11 cellular contexts compared by ENCODE assay signal in the genomic region with DNA sequence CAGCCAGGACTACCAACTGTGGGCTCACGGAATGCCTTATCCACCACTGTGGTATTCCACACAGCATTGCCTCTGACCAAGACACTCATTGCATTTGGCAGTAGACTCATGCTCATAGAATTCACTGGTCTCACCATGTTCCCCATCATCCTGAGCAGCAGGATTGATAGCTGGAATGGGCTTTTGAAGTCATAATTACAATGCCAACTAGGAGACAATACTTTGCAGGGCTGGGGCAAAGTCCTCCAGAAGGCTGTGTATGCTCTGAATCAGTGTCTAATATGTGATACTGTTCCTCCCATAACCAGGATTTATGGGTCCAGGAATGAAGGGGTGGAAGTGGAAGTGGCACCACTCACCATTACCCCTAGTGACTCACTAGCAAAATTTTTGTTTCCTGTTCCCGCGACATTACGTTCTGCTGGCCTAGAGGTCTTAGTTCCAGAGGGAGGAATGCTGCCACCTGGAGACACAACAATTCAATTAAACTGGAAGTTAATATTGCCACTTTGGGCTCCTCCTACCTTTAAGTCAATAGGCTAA. TPM values are rescaled to one million over a fixed set of nuclear protein-coding genes. Genes with fewer than 3 reads are reported as not detected.
DNase-seq lines count a peak whose midpoint lies in the region; ATAC-seq and TF ChIP-seq lines count a peak whose summit lies in the region.
"Had no signal": no experiment of that assay in that cellular context is flagged by ENCODE, and none has a peak within 500 bp of the region (broad histone marks: within the 10 kb centered on the region; RNA-seq: fewer than 3 reads in every experiment).

No MANE protein-coding gene starts in this region.

- H3K27ac ChIP-seq in PC-9 (no peak overlapping the region), endodermal cell (ENCODE audit: low read depth, low read length) (no peak overlapping the region), trophoblast cell (ENCODE audit: low read depth, low read length) (no peak overlapping the region)

- H3K27me3 Mint-ChIP-seq in endodermal cell (ENCODE audit: insufficient read depth): peaks cover 4% of the 10 kb centered on the region

- H3K14ac ChIP-seq in trophoblast cell (ENCODE audit: low read length): no peak overlapping the region

- no peaks in the 10 kb centered on the region for H3K4me1 Mint-ChIP-seq in endodermal cell

- POLR2A ChIA-PET in PC-9 (lab: Charles Lee; ENCODE audit: unreplicated experiment): no interaction called here

- no peak overlapping the region for H4K12ac ChIP-seq in trophoblast cell (ENCODE audit: low read depth, low read length)

- intact Hi-C loops in PC-9 (cut with micrococcal nuclease; ENCODE audit: unreplicated experiment): loop anchor here (1.0 kb wide), 1 partner anchor 56 kb away; no protein-coding TSS in a partner anchor

- peaks cover 10% of the 10 kb centered on the region for H3K9me3 Mint-ChIP-seq in endodermal cell

- H2BK12ac ChIP-seq in trophoblast cell (ENCODE audit: low read length): no peak overlapping the region

- no peak overlapping the region for H3K4me3 ChIP-seq in PC-9
- no peak overlapping the region for H3K4me3 ChIP-seq in endodermal cell (ENCODE audit: low read length)
- H3K4me3 ChIP-seq in trophoblast cell (ENCODE audit: low read depth, low read length): no peak overlapping the region
- H3K4me3 ChIP-seq: lung had no signal

- H3K27me3 ChIP-seq in PC-9 (ENCODE audit: insufficient read depth, low read depth) (no peaks in the 10 kb centered on the region), endodermal cell (ENCODE audit: control insufficient read depth, insufficient read depth, low read length, poor library complexity, severe bottlenecking) (no peaks in the 10 kb centered on the region), trophoblast cell (ENCODE audit: insufficient read depth, low read length) (no peaks in the 10 kb centered on the region)

- TF ChIP-seq CTCF in PC-9 (conservative IDR thresholded peaks at IDR 0.05) (0 out of 2 replicates have a peak, but pooled peaks have one; percentile 29), endodermal cell (conservative IDR thresholded peaks at IDR 0.05) (peak; percentile 53)

- H3K4me1 ChIP-seq in PC-9 (replicated peaks; ENCODE audit: insufficient read depth): peaks cover 5% of the 10 kb centered on the region; the same call in 1 of the 2 replicates
- no peaks in the 10 kb centered on the region for H3K4me1 ChIP-seq in endodermal cell (ENCODE audit: control insufficient read depth, insufficient read depth, low read length)
- no peaks in the 10 kb centered on the region for H3K4me1 ChIP-seq in trophoblast cell (ENCODE audit: control insufficient read depth in 1 of 2, insufficient read depth in 2 of 2, low read length in 2 of 2)

- H3K79me1 ChIP-seq in trophoblast cell (ENCODE audit: low read length): no peaks in the 10 kb centered on the region

- no peak overlapping the region for H3K4ac ChIP-seq in trophoblast cell (ENCODE audit: low read depth, low read length)

- H3K36me3 ChIP-seq in PC-9 (ENCODE audit: low read depth) (no peaks in the 10 kb centered on the region), endodermal cell (ENCODE audit: control insufficient read depth, insufficient read depth, low read length) (no peaks in the 10 kb centered on the region), trophoblast cell (ENCODE audit: control insufficient read depth in 1 of 2, insufficient read depth in 2 of 2, low read length in 2 of 2) (no peaks in the 10 kb centered on the region)

- H3K27ac Mint-ChIP-seq in endodermal cell: no peak overlapping the region

- H3K9me3 ChIP-seq in PC-9 (ENCODE audit: insufficient read depth, low read depth) (peaks cover 15% of the 10 kb centered on the region; the same call in 1 of the 2 replicates), endodermal cell (ENCODE audit: control insufficient read depth, low read length) (peaks cover under 1% of the 10 kb centered on the region), trophoblast cell (ENCODE audit: insufficient read depth, low read depth, low read length) (no peaks in the 10 kb centered on the region)

- no peak overlapping the region for H3K4me2 ChIP-seq in PC-9
- H3K4me2 ChIP-seq in trophoblast cell (ENCODE audit: low read length): no peak overlapping the region

- H4K8ac ChIP-seq in trophoblast cell (ENCODE audit: low read depth, low read length): no peak overlapping the region

- CTCF ChIA-PET in PC-9 (lab: Charles Lee): no interaction called here

- H3K23ac ChIP-seq in trophoblast cell (ENCODE audit: low read length): no peak overlapping the region

- no peak overlapping the region for H2BK5ac ChIP-seq in trophoblast cell (ENCODE audit: low read depth, low read length, poor library complexity)

- no peaks in the 10 kb centered on the region for H3K79me2 ChIP-seq in PC-9 (ENCODE audit: low read depth)
- H3K79me2 ChIP-seq in trophoblast cell (ENCODE audit: control insufficient read depth, insufficient read depth, low read length, poor library complexity): no peaks in the 10 kb centered on the region

- no peak overlapping the region for H3K18ac ChIP-seq in trophoblast cell (ENCODE audit: low read length)

- DNase-seq in GM04503 (ENCODE audit: low read depth) (peak; percentile 71), PC-9 (peak in 1 of 2 experiments; percentile 47), endodermal cell (no peak), trophoblast cell (peak; percentile 11 to 43), SHP77 treated with DMSO at 0.1 percent for 48 hours (lab: John Stamatoyannopoulos, UW) (no peak), Kasumi-1 (lab: John Stamatoyannopoulos, UW) (no peak)
- DNase-seq: NCI-H2227 treated with DMSO at 0.1 percent for 48 hours, right cardiac atrium had no signal

- no peak for TF ChIP-seq POLR2A in GM18505 (IDR thresholded peaks at IDR 0.05; ENCODE audit: borderline replicate concordance, extremely low read depth, insufficient read depth, insufficient read length)

- no peaks in the 10 kb centered on the region for H4K20me1 ChIP-seq in PC-9 (ENCODE audit: insufficient read depth)

- H2BK120ac ChIP-seq in trophoblast cell (ENCODE audit: insufficient read depth, low read length, poor library complexity): no peak overlapping the region

- no peaks in the 10 kb centered on the region for H3K36me3 Mint-ChIP-seq in endodermal cell (ENCODE audit: low read depth)

- BruUV-seq in PC-9 (replicated peaks; lab: Mats Ljungman, UMichigan): no TSS peak

- peak overlapping the region; percentile 33 for H4K91ac ChIP-seq in trophoblast cell (ENCODE audit: low read depth, low read length)

- H3K4me3 Mint-ChIP-seq in endodermal cell: no peak overlapping the region

- no peak overlapping the region for H2AFZ ChIP-seq in PC-9
- H2AFZ ChIP-seq in trophoblast cell (ENCODE audit: insufficient read depth, low read length, poor library complexity): no peak overlapping the region

- ATAC-seq in GM21360 (IDR thresholded peaks at IDR 0.05; ENCODE audit: unreplicated experiment) (no peak), GM18505 (IDR thresholded peaks at IDR 0.05; ENCODE audit: unreplicated experiment) (no peak)
- ATAC-seq: right cardiac atrium had no signal

- H3K9ac ChIP-seq in endodermal cell (ENCODE audit: extremely low read depth, low read length, poor library complexity, severe bottlenecking) (no peak overlapping the region), trophoblast cell (ENCODE audit: low read length) (no peak overlapping the region)

- H3K9me2 ChIP-seq in PC-9 (ENCODE audit: insufficient read depth): no peaks in the 10 kb centered on the region

- no peaks in the 10 kb centered on the region for H3F3A ChIP-seq in PC-9 (ENCODE audit: insufficient read depth, low read depth)

- 80 to 100% methylated on average over 1 to 4 of the region's 4 CpGs for WGBS in endodermal cell (ENCODE audit: insufficient coverage in 1 of 2, insufficient read length in 1 of 2), 2 experiments
- WGBS in trophoblast cell (ENCODE audit: extremely low coverage, insufficient coverage, insufficient read length): no CpG with 5 or more reads among the region's 4 CpGs

- H2AK5ac ChIP-seq in trophoblast cell (ENCODE audit: low read length): no peak overlapping the region

RNA-seq across cellular contexts. Expression of a gene that starts 58.6 kb away (rescaled TPM):
- total RNA-seq in PC-9 (2021) (142 and 162 TPM in 2 replicates), endodermal cell (10 to 100 TPM in 1 of 2 donors, 1 to 10 TPM in 1; 4.6 to 31.5 TPM)
- 62.4 TPM for polyA plus RNA-seq in endodermal cell (2013, experiment 1 of 2)
- 84.0 TPM for polyA plus RNA-seq in endodermal cell (2013, experiment 2 of 2)
- 175 and 183 TPM in 2 replicates for polyA plus RNA-seq in trophoblast cell (2013)

Comparison
In these comparisons a context has a peak if more than half of its experiments do, and no peak if none do; other contexts are left out.
1. DNase-seq: peak in GM04503 (single experiment) and trophoblast cell (2 of 2); none in endodermal cell (single experiment), SHP77 treated with DMSO at 0.1 percent for 48 hours (single experiment) and Kasumi-1 (0 of 2).